ENCODE assay signal across 28 cellular contexts in genomic region chr7:108316708-108317107, GRCh38.
"Had no signal": no experiment of that assay in that cellular context is flagged by ENCODE, and none has a peak within 500 bp of the region (broad histone marks: within the 10 kb centered on the region; RNA-seq: fewer than 3 reads in every experiment).

No MANE protein-coding gene starts in this region.

- H3K27me3 ChIP-seq: neural progenitor cell, ovary, right lobe of liver, sigmoid colon, stomach, thyroid gland, tibial nerve, upper lobe of left lung, vagina had no signal

- H3K36me3 Mint-ChIP-seq: natural killer cell; stimulated activated effector memory CD8-positive, alpha-beta T cell treated with anti-CD3 and anti-CD28 coated beads, Interleukin-12 subunit alpha, Interleukin-12 subunit beta, amount 100 ng/mL, for 72 hours; stimulated activated naive B cell treated with anti-CD40 and anti-IgM and Interleukin-4, amounts not matched to agents 10 μg/mL and 1 μg/mL and 100 μg/mL, for 72 hours had no signal

- H3K4me1 ChIP-seq: parathyroid adenoma, psoas muscle, right lobe of liver, sigmoid colon, stomach, thyroid gland, upper lobe of left lung, vagina had no signal

- H3K9ac ChIP-seq: neural progenitor cell, parathyroid adenoma had no signal

- H3K9me3 ChIP-seq: ovary, psoas muscle, right lobe of liver, sigmoid colon, stomach, thoracic aorta, thyroid gland, tibial nerve, upper lobe of left lung, vagina had no signal

- H3K27ac Mint-ChIP-seq: natural killer cell; nephron; neural progenitor cell; progenitor cell of endocrine pancreas; stimulated activated effector memory CD8-positive, alpha-beta T cell treated with anti-CD3 and anti-CD28 coated beads, Interleukin-12 subunit alpha, Interleukin-12 subunit beta, amount 100 ng/mL, for 72 hours; stimulated activated naive B cell treated with anti-CD40 and anti-IgM and Interleukin-4, amounts not matched to agents 10 μg/mL and 1 μg/mL and 100 μg/mL, for 72 hours; stimulated activated naive CD8-positive, alpha-beta T cell treated with anti-CD3 and anti-CD28 coated beads, Interleukin-15, Interleukin-2, amounts not matched to agents 100 ng/mL and 50 ng/mL, for 24 hours had no signal

- H3K27me3 Mint-ChIP-seq: progenitor cell of endocrine pancreas; stimulated activated naive CD8-positive, alpha-beta T cell treated with anti-CD3 and anti-CD28 coated beads, Interleukin-15, Interleukin-2, amounts not matched to agents 100 ng/mL and 50 ng/mL, for 24 hours had no signal

- H3K36me3 ChIP-seq: neural progenitor cell, ovary, right lobe of liver, sigmoid colon, stomach, thoracic aorta, thyroid gland, tibial nerve, upper lobe of left lung, vagina had no signal

- H3K4me3 ChIP-seq: neural progenitor cell, ovary, psoas muscle, right lobe of liver, sigmoid colon, stomach, thoracic aorta, thyroid gland, tibial nerve, upper lobe of left lung, vagina had no signal

- H3K4me1 Mint-ChIP-seq: natural killer cell; nephron; stimulated activated effector memory CD8-positive, alpha-beta T cell treated with anti-CD3 and anti-CD28 coated beads, Interleukin-12 subunit alpha, Interleukin-12 subunit beta, amount 100 ng/mL, for 72 hours had no signal

- H3K27ac ChIP-seq: neural progenitor cell, ovary, parathyroid adenoma, psoas muscle, right lobe of liver, sigmoid colon, stomach, thoracic aorta, thyroid gland, tibial nerve, upper lobe of left lung, vagina had no signal

- H3K9me3 Mint-ChIP-seq: natural killer cell; nephron; stimulated activated effector memory CD8-positive, alpha-beta T cell treated with anti-CD3 and anti-CD28 coated beads, Interleukin-12 subunit alpha, Interleukin-12 subunit beta, amount 100 ng/mL, for 72 hours; stimulated activated naive B cell treated with anti-CD40 and anti-IgM and Interleukin-4, amounts not matched to agents 10 μg/mL and 1 μg/mL and 100 μg/mL, for 72 hours had no signal

- H2AFZ ChIP-seq: neural progenitor cell, parathyroid adenoma had no signal

- H3K4me2 ChIP-seq: neural progenitor cell had no signal

- DNase-seq: natural killer cell; occipital lobe; ovary; posterior cingulate gyrus; psoas muscle; right cardiac atrium; right lobe of liver; sigmoid colon; small intestine; stimulated activated CD4-positive, alpha-beta T cell treated with anti-CD3 and anti-CD28 coated beads, Interleukin-15, amount 100 ng/mL, for 24 hours; stimulated activated CD4-positive, alpha-beta T cell treated with anti-CD3 and anti-CD28 coated beads, Interleukin-2, amount 100 ng/mL, for 24 hours; stimulated activated CD4-positive, alpha-beta T cell treated with anti-CD3 and anti-CD28 coated beads, Interleukin-2, amount 100 ng/mL, for 48 hours; stimulated activated CD4-positive, alpha-beta T cell treated with anti-CD3 and anti-CD28 coated beads, Interleukin-4, amount 100 ng/mL, for 24 hours; stimulated activated naive B cell treated with anti-CD40 and anti-IgM and Interleukin-4, amounts not matched to agents 10 μg/mL and 1 μg/mL and 100 μg/mL, for 72 hours; stimulated activated naive CD4-positive, alpha-beta T cell treated with Interleukin-2 at 50 U/mL for 16 hours; stomach; thyroid gland; trophoblast cell; upper lobe of left lung had no signal

- H3K4me3 Mint-ChIP-seq: natural killer cell; nephron; neural progenitor cell; stimulated activated effector memory CD8-positive, alpha-beta T cell treated with anti-CD3 and anti-CD28 coated beads, Interleukin-12 subunit alpha, Interleukin-12 subunit beta, amount 100 ng/mL, for 72 hours; stimulated activated naive B cell treated with anti-CD40 and anti-IgM and Interleukin-4, amounts not matched to agents 10 μg/mL and 1 μg/mL and 100 μg/mL, for 72 hours; stimulated activated naive CD8-positive, alpha-beta T cell treated with anti-CD3 and anti-CD28 coated beads, Interleukin-15, Interleukin-2, amounts not matched to agents 100 ng/mL and 50 ng/mL, for 24 hours had no signal

- ATAC-seq: natural killer cell; psoas muscle; right cardiac atrium; right lobe of liver; stimulated activated effector memory CD8-positive, alpha-beta T cell treated with anti-CD3 and anti-CD28 coated beads, Interleukin-12 subunit alpha, Interleukin-12 subunit beta, amount 100 ng/mL, for 72 hours; stimulated activated naive B cell treated with anti-CD40 and anti-IgM and Interleukin-4, amounts not matched to agents 10 μg/mL and 1 μg/mL and 100 μg/mL, for 72 hours had no signal
